Comparison of ENCODE assay signal across 1 cellular context in the genomic region with DNA sequence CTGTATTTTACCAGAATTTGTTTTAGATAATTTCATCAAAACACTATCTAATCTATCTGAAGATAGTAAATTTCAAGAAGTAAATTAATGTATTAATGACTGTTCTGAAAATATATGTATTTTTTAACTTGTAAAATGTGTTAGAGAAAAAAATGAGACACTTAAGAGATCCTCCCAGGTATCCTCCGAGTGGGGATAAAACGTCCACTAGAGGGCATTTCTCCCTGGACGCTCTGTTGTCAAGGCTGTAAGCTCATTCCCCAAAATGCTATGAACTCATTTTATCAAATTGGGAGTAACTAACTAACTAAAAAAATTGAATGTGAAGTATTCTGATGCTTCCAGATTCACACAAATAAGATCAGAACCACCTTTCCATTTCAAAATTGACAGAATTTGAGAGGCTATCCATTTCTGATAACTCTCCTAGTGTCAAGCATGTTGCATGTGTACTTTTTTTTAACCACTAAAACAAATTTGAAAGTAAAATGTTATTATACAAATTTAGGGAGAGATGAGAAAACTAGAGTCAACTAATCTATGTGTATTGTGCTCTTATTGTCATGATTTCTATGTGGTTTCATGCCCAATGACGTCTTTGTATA.
TF ChIP-seq lines count a peak whose summit lies in the region.

No MANE protein-coding gene starts in this region.

TF ChIP-seq in H1, 55 proteins besides CTCF, POLR2A, EP300 and RAD21 (continued from another document):
- TF ChIP-seq, protein P1, sequence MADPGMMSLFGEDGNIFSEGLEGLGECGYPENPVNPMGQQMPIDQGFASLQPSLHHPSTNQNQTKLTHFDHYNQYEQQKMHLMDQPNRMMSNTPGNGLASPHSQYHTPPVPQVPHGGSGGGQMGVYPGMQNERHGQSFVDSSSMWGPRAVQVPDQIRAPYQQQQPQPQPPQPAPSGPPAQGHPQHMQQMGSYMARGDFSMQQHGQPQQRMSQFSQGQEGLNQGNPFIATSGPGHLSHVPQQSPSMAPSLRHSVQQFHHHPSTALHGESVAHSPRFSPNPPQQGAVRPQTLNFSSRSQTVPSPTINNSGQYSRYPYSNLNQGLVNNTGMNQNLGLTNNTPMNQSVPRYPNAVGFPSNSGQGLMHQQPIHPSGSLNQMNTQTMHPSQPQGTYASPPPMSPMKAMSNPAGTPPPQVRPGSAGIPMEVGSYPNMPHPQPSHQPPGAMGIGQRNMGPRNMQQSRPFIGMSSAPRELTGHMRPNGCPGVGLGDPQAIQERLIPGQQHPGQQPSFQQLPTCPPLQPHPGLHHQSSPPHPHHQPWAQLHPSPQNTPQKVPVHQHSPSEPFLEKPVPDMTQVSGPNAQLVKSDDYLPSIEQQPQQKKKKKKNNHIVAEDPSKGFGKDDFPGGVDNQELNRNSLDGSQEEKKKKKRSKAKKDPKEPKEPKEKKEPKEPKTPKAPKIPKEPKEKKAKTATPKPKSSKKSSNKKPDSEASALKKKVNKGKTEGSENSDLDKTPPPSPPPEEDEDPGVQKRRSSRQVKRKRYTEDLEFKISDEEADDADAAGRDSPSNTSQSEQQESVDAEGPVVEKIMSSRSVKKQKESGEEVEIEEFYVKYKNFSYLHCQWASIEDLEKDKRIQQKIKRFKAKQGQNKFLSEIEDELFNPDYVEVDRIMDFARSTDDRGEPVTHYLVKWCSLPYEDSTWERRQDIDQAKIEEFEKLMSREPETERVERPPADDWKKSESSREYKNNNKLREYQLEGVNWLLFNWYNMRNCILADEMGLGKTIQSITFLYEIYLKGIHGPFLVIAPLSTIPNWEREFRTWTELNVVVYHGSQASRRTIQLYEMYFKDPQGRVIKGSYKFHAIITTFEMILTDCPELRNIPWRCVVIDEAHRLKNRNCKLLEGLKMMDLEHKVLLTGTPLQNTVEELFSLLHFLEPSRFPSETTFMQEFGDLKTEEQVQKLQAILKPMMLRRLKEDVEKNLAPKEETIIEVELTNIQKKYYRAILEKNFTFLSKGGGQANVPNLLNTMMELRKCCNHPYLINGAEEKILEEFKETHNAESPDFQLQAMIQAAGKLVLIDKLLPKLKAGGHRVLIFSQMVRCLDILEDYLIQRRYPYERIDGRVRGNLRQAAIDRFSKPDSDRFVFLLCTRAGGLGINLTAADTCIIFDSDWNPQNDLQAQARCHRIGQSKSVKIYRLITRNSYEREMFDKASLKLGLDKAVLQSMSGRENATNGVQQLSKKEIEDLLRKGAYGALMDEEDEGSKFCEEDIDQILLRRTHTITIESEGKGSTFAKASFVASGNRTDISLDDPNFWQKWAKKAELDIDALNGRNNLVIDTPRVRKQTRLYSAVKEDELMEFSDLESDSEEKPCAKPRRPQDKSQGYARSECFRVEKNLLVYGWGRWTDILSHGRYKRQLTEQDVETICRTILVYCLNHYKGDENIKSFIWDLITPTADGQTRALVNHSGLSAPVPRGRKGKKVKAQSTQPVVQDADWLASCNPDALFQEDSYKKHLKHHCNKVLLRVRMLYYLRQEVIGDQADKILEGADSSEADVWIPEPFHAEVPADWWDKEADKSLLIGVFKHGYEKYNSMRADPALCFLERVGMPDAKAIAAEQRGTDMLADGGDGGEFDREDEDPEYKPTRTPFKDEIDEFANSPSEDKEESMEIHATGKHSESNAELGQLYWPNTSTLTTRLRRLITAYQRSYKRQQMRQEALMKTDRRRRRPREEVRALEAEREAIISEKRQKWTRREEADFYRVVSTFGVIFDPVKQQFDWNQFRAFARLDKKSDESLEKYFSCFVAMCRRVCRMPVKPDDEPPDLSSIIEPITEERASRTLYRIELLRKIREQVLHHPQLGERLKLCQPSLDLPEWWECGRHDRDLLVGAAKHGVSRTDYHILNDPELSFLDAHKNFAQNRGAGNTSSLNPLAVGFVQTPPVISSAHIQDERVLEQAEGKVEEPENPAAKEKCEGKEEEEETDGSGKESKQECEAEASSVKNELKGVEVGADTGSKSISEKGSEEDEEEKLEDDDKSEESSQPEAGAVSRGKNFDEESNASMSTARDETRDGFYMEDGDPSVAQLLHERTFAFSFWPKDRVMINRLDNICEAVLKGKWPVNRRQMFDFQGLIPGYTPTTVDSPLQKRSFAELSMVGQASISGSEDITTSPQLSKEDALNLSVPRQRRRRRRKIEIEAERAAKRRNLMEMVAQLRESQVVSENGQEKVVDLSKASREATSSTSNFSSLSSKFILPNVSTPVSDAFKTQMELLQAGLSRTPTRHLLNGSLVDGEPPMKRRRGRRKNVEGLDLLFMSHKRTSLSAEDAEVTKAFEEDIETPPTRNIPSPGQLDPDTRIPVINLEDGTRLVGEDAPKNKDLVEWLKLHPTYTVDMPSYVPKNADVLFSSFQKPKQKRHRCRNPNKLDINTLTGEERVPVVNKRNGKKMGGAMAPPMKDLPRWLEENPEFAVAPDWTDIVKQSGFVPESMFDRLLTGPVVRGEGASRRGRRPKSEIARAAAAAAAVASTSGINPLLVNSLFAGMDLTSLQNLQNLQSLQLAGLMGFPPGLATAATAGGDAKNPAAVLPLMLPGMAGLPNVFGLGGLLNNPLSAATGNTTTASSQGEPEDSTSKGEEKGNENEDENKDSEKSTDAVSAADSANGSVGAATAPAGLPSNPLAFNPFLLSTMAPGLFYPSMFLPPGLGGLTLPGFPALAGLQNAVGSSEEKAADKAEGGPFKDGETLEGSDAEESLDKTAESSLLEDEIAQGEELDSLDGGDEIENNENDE (IDR thresholded peaks at IDR 0.05; ENCODE audit: insufficient replicate concordance, low read length) = no peak
- TF ChIP-seq ZNF274 (IDR thresholded peaks at IDR 0.05; ENCODE audit: borderline replicate concordance, extremely low read depth, low read length) = no peak
